In the genomic region with DNA sequence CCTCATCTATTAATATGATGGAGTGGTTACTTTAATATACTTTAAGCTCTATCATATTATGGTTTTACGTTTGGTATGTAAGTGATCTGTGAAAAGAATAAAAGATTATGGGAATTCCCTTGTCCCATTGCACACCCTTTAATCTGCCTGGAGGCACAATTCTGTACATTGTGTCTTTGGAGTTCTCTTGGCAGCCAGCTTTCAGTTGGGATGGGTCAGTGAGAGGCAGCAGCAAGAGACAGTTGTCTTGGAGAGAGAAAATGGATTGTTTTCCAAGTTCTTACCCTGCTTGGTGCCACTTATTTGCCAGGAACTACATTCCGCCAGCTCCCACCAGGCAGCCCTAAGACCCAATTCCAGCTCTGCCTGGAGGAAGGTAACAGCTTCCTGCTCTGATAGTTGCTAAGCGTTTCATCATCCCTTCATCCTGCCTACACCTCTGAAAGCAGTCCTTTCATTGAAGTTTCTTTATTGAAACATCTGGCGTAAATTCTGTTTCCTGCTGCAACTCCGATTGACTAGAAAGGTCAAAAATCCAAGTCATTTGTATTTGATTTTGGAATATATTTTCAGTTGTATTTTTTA, we compare ENCODE assay signal across 17 cellular contexts.
DNase-seq lines count a peak whose midpoint lies in the region; ATAC-seq and TF ChIP-seq lines count a peak whose summit lies in the region.
"Had no signal": no experiment of that assay in that cellular context is flagged by ENCODE, and none has a peak within 500 bp of the region (broad histone marks: within the 10 kb centered on the region; RNA-seq: fewer than 3 reads in every experiment).

No MANE protein-coding gene starts in this region.

- TF ChIP-seq CTCF in Calu3 (IDR thresholded peaks at IDR 0.05; ENCODE audit: unreplicated experiment) = no peak

- CTCF ChIA-PET in Calu3 (lab: Charles Lee) = interaction anchor here (1.1 kb wide), 1 partner anchor 13 kb away, joined by 5 read pairs; no protein-coding TSS in a partner anchor

- DNase-seq in Calu3 (peak; percentile 5), NCI-H446 treated with DMSO at 0.1 percent for 48 hours (lab: John Stamatoyannopoulos, UW) (peak; percentile 41), cerebellum (ENCODE audit: low spot score) (peak; percentile 71), iPS-NIHi7 (ENCODE audit: extremely low spot score) (peak; percentile 22), NCI-H82 (lab: John Stamatoyannopoulos, UW) (no peak), left ventricle myocardium superior (no peak)
- DNase-seq: ACHN, AML-193, Caco-2, DMS79 treated with DMSO at 0.1 percent for 48 hours, NCI-H1436, NCI-H2029, NCI-H510A, Peyer's patch had no signal

- H3K9me3 Mint-ChIP-seq in Calu3 (ENCODE audit: low read depth, unreplicated experiment) = peaks cover under 1% of the 10 kb centered on the region

- H3K4me1 Mint-ChIP-seq in Calu3 (ENCODE audit: low read depth, unreplicated experiment) = no peaks in the 10 kb centered on the region
- H3K4me1 Mint-ChIP-seq: CD14-positive monocyte had no signal

- ATAC-seq in GM21786 (IDR thresholded peaks at IDR 0.05; ENCODE audit: unreplicated experiment) = no peak
- no peak for ATAC-seq in left ventricle myocardium superior
- ATAC-seq: Right ventricle myocardium inferior had no signal

- no peak overlapping the region for H3K4me3 Mint-ChIP-seq in Calu3 (ENCODE audit: low read depth, unreplicated experiment)
- H3K4me3 Mint-ChIP-seq: CD14-positive monocyte had no signal

- H3K27me3 Mint-ChIP-seq in Calu3 (ENCODE audit: unreplicated experiment) = no peaks in the 10 kb centered on the region

- no TSS peak for BruUV-seq in Calu3 (replicated peaks; lab: Mats Ljungman, UMichigan)

- intact Hi-C loops in Calu3 (cut with micrococcal nuclease; ENCODE audit: unreplicated experiment) = no loop called here
- intact Hi-C loops in left ventricle myocardium superior (cut with micrococcal nuclease) = no loop called here

- H3K36me3 Mint-ChIP-seq in Calu3 (ENCODE audit: insufficient read depth, unreplicated experiment) = no peaks in the 10 kb centered on the region
- H3K36me3 Mint-ChIP-seq: CD14-positive monocyte had no signal

- H3K27ac Mint-ChIP-seq in Calu3 (ENCODE audit: unreplicated experiment) = peak overlapping the region; percentile 66

Comparison
In these comparisons a context has a peak if more than half of its experiments do, and no peak if none do; other contexts are left out.
1. DNase-seq: peak in Calu3 (single experiment), NCI-H446 treated with DMSO at 0.1 percent for 48 hours (single experiment), cerebellum (single experiment) and iPS-NIHi7 (single experiment); none in NCI-H82 (single experiment) and left ventricle myocardium superior (single experiment).